18 cellular contexts compared by ENCODE assay signal in the genomic region with DNA sequence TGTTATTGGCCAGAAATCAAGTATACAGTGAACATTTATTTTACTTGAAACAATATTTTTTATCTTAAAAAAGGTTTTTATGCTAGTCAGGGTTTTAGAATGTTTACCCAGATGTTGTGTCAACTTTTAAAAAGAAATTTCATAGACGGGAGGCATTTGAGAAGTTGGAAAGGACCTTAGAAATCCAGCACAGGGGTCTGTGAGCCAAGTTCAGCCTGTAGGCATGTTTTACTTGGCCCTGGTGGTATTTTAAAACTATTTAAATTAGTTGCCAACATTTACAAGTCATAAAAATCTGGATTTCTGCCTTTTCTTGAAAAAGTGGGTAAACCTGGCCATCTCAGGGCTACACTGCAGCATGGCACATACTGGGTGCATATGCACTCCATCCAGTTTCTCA. TPM values are rescaled to one million over a fixed set of nuclear protein-coding genes. Genes with fewer than 3 reads are reported as not detected.
DNase-seq lines count a peak whose midpoint lies in the region; ATAC-seq and TF ChIP-seq lines count a peak whose summit lies in the region.
"Had no signal": no experiment of that assay in that cellular context is flagged by ENCODE, and none has a peak within 500 bp of the region (broad histone marks: within the 10 kb centered on the region; RNA-seq: fewer than 3 reads in every experiment).

No MANE protein-coding gene starts in this region.

- no peaks in the 10 kb centered on the region for H3K36me3 Mint-ChIP-seq in activated naive CD8-positive, alpha-beta T cell treated with anti-CD3 and anti-CD28 coated beads for 36 hours
- H3K36me3 Mint-ChIP-seq: CD4-positive, CD25-positive, alpha-beta regulatory T cell had no signal

- no peaks in the 10 kb centered on the region for H3K9me2 ChIP-seq in PC-3 (replicated peaks; ENCODE audit: low read length)

- intact Hi-C loops in PC-3 (cut with micrococcal nuclease) = loop anchor here (2.0 kb wide), 1 partner anchor 75 kb away; no protein-coding TSS in a partner anchor

- DNase-seq in PC-3 (peak; percentile 41), dedifferentiated amniotic fluid mesenchymal stem cell (ENCODE audit: extremely low spot score) (peak; percentile 39), fibroblast of the conjunctiva (ENCODE audit: low read depth) (peak; percentile 45), thoracic aorta (ENCODE audit: low spot score) (no peak), superior temporal gyrus (ENCODE audit: extremely low spot score) (no peak)
- DNase-seq in activated effector memory CD4-positive, alpha-beta T cell treated with anti-CD3 and anti-CD28 coated beads, Interleukin-2, amount 50 U/mL, for 16 hours = no peak
- no peak for DNase-seq in activated naive CD8-positive, alpha-beta T cell treated with anti-CD3 and anti-CD28 coated beads for 36 hours
- DNase-seq: CD4-positive, CD25-positive, alpha-beta regulatory T cell; NCI-H1048; NCI-H1436 treated with DMSO at 0.1 percent for 48 hours; NCI-H2081; NCI-H82; Peyer's patch had no signal

- BruUV-seq in PC-3 (replicated peaks; lab: Mats Ljungman, UMichigan) = no TSS peak

- H3K4me2 ChIP-seq in PC-3 (ENCODE audit: low read length) = no peak overlapping the region
- H3K4me2 ChIP-seq: KMS-11 had no signal

- TF ChIP-seq CTCF in PC-3 (conservative IDR thresholded peaks at IDR 0.05; ENCODE audit: low read depth, low read length) = no peak
- no peak for TF ChIP-seq CTCF in thoracic aorta (IDR thresholded peaks at IDR 0.05)

- H3K9me3 Mint-ChIP-seq in activated naive CD8-positive, alpha-beta T cell treated with anti-CD3 and anti-CD28 coated beads for 36 hours = no peaks in the 10 kb centered on the region

- peak; percentile 92 for ATAC-seq in PC-3
- peak; percentile 84 for ATAC-seq in thoracic aorta (ENCODE audit: insufficient number of reproducible peaks, low FRiP score, low read depth)
- no peak for ATAC-seq in HG02884 (IDR thresholded peaks at IDR 0.05; ENCODE audit: unreplicated experiment)
- ATAC-seq: Right ventricle myocardium inferior had no signal

- H3K27ac Mint-ChIP-seq in activated naive CD8-positive, alpha-beta T cell treated with anti-CD3 and anti-CD28 coated beads for 36 hours = no peak overlapping the region
- H3K27ac Mint-ChIP-seq: B cell; CD4-positive, CD25-positive, alpha-beta regulatory T cell had no signal

- no peaks in the 10 kb centered on the region for H3K79me2 ChIP-seq in PC-3 (ENCODE audit: low read length)

- H3K4me1 ChIP-seq in PC-3 (ENCODE audit: insufficient read depth, low read length) = peaks cover 10% of the 10 kb centered on the region
- peaks cover 0 to 29% of the 10 kb centered on the region in 2 donors for H3K4me1 ChIP-seq in thoracic aorta (ENCODE audit: control insufficient read depth in 1 of 2, low read depth in 2 of 2)
- H3K4me1 ChIP-seq: Peyer's patch had no signal

- H3K36me3 ChIP-seq in PC-3 (ENCODE audit: low read depth, low read length) (no peaks in the 10 kb centered on the region), thoracic aorta (no peaks in the 10 kb centered on the region)
- H3K36me3 ChIP-seq: Peyer's patch had no signal

- H3K27me3 Mint-ChIP-seq in activated naive CD8-positive, alpha-beta T cell treated with anti-CD3 and anti-CD28 coated beads for 36 hours = no peaks in the 10 kb centered on the region
- H3K27me3 Mint-ChIP-seq: B cell had no signal

- CTCF ChIA-PET in PC-3 (lab: Charles Lee) = no interaction called here

- H3F3A ChIP-seq in PC-3 (ENCODE audit: low read length, unreplicated experiment) = no peaks in the 10 kb centered on the region

- H3K27me3 ChIP-seq in PC-3 (ENCODE audit: low read length) (no peaks in the 10 kb centered on the region), thoracic aorta (replicated peaks; ENCODE audit: insufficient read depth) (no peaks in the 10 kb centered on the region)
- H3K27me3 ChIP-seq: Peyer's patch had no signal

- H3K27ac ChIP-seq in PC-3 (ENCODE audit: low read length) = no peak overlapping the region
- peak overlapping the region; percentile 53 to 61 for H3K27ac ChIP-seq in thoracic aorta
- H3K27ac ChIP-seq: KMS-11, Peyer's patch, SK-N-MC had no signal

- H3K4me3 ChIP-seq in PC-3 (ENCODE audit: low read length) = no peak overlapping the region
- H3K4me3 ChIP-seq in thoracic aorta = no peak overlapping the region
- H3K4me3 ChIP-seq: Peyer's patch, SK-N-MC had no signal

- no peaks in the 10 kb centered on the region for H3K4me1 Mint-ChIP-seq in activated naive CD8-positive, alpha-beta T cell treated with anti-CD3 and anti-CD28 coated beads for 36 hours
- H3K4me1 Mint-ChIP-seq: B cell had no signal

- POLR2A ChIA-PET in PC-3 (lab: Charles Lee; ENCODE audit: unreplicated experiment) = no interaction called here

- H4K20me1 ChIP-seq in PC-3 (ENCODE audit: low read length) = no peaks in the 10 kb centered on the region

- H3K4me3 Mint-ChIP-seq in activated naive CD8-positive, alpha-beta T cell treated with anti-CD3 and anti-CD28 coated beads for 36 hours = no peak overlapping the region
- H3K4me3 Mint-ChIP-seq: B cell; CD4-positive, CD25-positive, alpha-beta regulatory T cell had no signal

- H3K9ac ChIP-seq in PC-3 (ENCODE audit: low read length) = no peak overlapping the region
- H3K9ac ChIP-seq: KMS-11 had no signal

- H3K9me3 ChIP-seq in PC-3 (ENCODE audit: low read length) (no peaks in the 10 kb centered on the region), thoracic aorta (no peaks in the 10 kb centered on the region)
- H3K9me3 ChIP-seq: Peyer's patch had no signal

- no peak overlapping the region for H2AFZ ChIP-seq in PC-3 (ENCODE audit: low read length)

RNA-seq across cellular contexts. Expression of gene FHL1, which starts 25.5 kb away (rescaled TPM):
- total RNA-seq in PC-3 (2014; rRNA removed) (42.4 and 51.8 TPM in 2 replicates), thoracic aorta (1,000 to 10,000 TPM; 1,134 to 3,147 TPM)
- 10 to 100 TPM; 12.0 to 15.5 TPM for total RNA-seq in activated naive CD8-positive, alpha-beta T cell treated with anti-CD3 and anti-CD28 coated beads for 36 hours

Comparison
In these comparisons a context has a peak if more than half of its experiments do, and no peak if none do; other contexts are left out.
1. DNase-seq: peak in PC-3 (single experiment), dedifferentiated amniotic fluid mesenchymal stem cell (single experiment) and fibroblast of the conjunctiva (single experiment); none in thoracic aorta (single experiment), superior temporal gyrus (single experiment), activated effector memory CD4-positive, alpha-beta T cell treated with anti-CD3 and anti-CD28 coated beads, Interleukin-2, amount 50 U/mL, for 16 hours (single experiment) and activated naive CD8-positive, alpha-beta T cell treated with anti-CD3 and anti-CD28 coated beads for 36 hours (single experiment).
2. RNA of gene FHL1, which starts 25.5 kb away (total RNA-seq): 1,134 to 3,147 TPM in thoracic aorta; 42.4 to 51.8 TPM in PC-3 and 12.0 to 15.5 TPM in activated naive CD8-positive, alpha-beta T cell treated with anti-CD3 and anti-CD28 coated beads for 36 hours; every median in the first group is over 10 times any median in the second.